ENCODE assay signal across 12 cellular contexts in the genomic region with DNA sequence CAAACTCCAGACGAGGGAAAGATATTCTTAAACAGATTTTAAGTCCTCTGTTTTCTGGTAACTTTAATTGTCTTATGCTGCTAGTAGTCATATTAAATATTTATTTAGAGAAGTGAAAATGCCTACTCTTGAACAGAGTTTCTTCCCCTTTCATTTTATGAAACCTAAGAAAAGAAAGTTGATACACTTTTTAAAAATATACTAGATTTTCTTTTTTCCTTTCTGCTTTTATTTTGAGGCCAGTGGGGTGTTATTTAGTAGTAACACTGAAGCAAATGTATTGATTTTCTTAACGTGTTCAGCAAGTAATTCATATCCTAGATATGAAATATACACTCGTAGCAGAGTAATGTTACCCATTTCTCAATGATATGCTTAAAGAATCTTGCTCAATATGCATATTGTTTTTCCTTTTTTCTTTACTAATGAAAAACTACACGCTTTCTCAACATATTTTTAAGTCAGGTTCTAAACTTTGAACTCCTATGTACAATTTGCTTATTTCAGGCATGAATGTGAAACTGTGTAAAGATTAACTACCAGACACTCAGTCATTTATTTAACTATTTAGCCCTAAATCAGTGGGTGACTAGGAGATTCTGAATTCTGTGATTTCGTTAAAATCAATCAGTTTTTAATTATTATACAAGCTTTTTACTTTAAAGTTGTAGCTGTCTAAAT. TPM values are rescaled to one million over a fixed set of nuclear protein-coding genes. Genes with fewer than 3 reads are reported as not detected.
A peak's percentile ranks its signal among the peaks of the same experiment; 100 is the strongest.
DNase-seq lines count a peak whose midpoint lies in the region; ATAC-seq, FAIRE-seq and TF ChIP-seq lines count a peak whose summit lies in the region.
"Had no signal": no experiment of that assay in that cellular context is flagged by ENCODE, and none has a peak within 500 bp of the region (broad histone marks: within the 10 kb centered on the region; RNA-seq: fewer than 3 reads in every experiment).

No MANE protein-coding gene starts in this region.

- H3K4me3 ChIP-seq in bronchial epithelial cell (ENCODE audit: low read depth, low read length) (peak overlapping the region; percentile 30), upper lobe of left lung (peak overlapping the region in 3 of 4 donors; percentile 14 to 33 (median 15)), colonic mucosa (no peak overlapping the region)
- H3K4me3 ChIP-seq: HAP-1, ovary had no signal

- no peaks in the 10 kb centered on the region for H3K27me3 Mint-ChIP-seq in activated naive CD8-positive, alpha-beta T cell treated with anti-CD3 and anti-CD28 coated beads, Interleukin-2, amount 50 U/mL, for 24 hours
- H3K27me3 Mint-ChIP-seq in activated naive CD8-positive, alpha-beta T cell treated with anti-CD3 and anti-CD28 coated beads for 36 hours = no peaks in the 10 kb centered on the region

- peaks cover 1% of the 10 kb centered on the region for H3K36me3 ChIP-seq in bronchial epithelial cell (ENCODE audit: control insufficient read depth, insufficient read depth, low read length)
- no peaks in the 10 kb centered on the region for H3K36me3 ChIP-seq in upper lobe of left lung
- H3K36me3 ChIP-seq in colonic mucosa = no peaks in the 10 kb centered on the region
- H3K36me3 ChIP-seq: HAP-1, ovary had no signal

- no peak for FAIRE-seq in bronchial epithelial cell (lab: Jason Lieb, UNC)
- FAIRE-seq: G401.6 had no signal

- TF ChIP-seq EP300 in upper lobe of left lung (IDR thresholded peaks at IDR 0.05) = no peak

- H3K9me3 ChIP-seq in upper lobe of left lung (no peaks in the 10 kb centered on the region), colonic mucosa (no peaks in the 10 kb centered on the region)
- H3K9me3 ChIP-seq: HAP-1, ovary had no signal

- no peak overlapping the region for H3K27ac Mint-ChIP-seq in activated naive CD8-positive, alpha-beta T cell treated with anti-CD3 and anti-CD28 coated beads, Interleukin-2, amount 50 U/mL, for 24 hours
- H3K27ac Mint-ChIP-seq in activated naive CD8-positive, alpha-beta T cell treated with anti-CD3 and anti-CD28 coated beads for 36 hours = no peak overlapping the region

- in situ Hi-C loops in KBM-7 (cut with MboI; ENCODE audit: low pct_unique_long_range_greater_than_20kb, low sequenced_read_pairs) = no loop called here

- intact Hi-C loops in colonic mucosa (cut with DNase I) = no loop called here

- no peaks in the 10 kb centered on the region for H3K9me3 Mint-ChIP-seq in activated naive CD8-positive, alpha-beta T cell treated with anti-CD3 and anti-CD28 coated beads, Interleukin-2, amount 50 U/mL, for 24 hours
- no peaks in the 10 kb centered on the region for H3K9me3 Mint-ChIP-seq in activated naive CD8-positive, alpha-beta T cell treated with anti-CD3 and anti-CD28 coated beads for 36 hours

- H3K27ac ChIP-seq in upper lobe of left lung (peak overlapping the region; percentile 31 to 55 (median 42)), colonic mucosa (no peak overlapping the region)
- H3K27ac ChIP-seq: ovary, VCaP had no signal

- no peak for TF ChIP-seq POLR2A in upper lobe of left lung (IDR thresholded peaks at IDR 0.05)

- no peak for ATAC-seq in activated naive CD8-positive, alpha-beta T cell treated with anti-CD3 and anti-CD28 coated beads, Interleukin-2, amount 50 U/mL, for 24 hours
- ATAC-seq in HG03066 (IDR thresholded peaks at IDR 0.05; ENCODE audit: low read depth, unreplicated experiment) (peak; percentile 40), upper lobe of left lung (ENCODE audit: low FRiP score in 2 of 2) (no peak), HG02571 (IDR thresholded peaks at IDR 0.05; ENCODE audit: unreplicated experiment) (no peak)

- peak overlapping the region; percentile 31 for H3K4me3 Mint-ChIP-seq in activated naive CD8-positive, alpha-beta T cell treated with anti-CD3 and anti-CD28 coated beads, Interleukin-2, amount 50 U/mL, for 24 hours
- H3K4me3 Mint-ChIP-seq in activated naive CD8-positive, alpha-beta T cell treated with anti-CD3 and anti-CD28 coated beads for 36 hours = no peak overlapping the region

- TF ChIP-seq CTCF in bronchial epithelial cell (IDR thresholded peaks at IDR 0.05; ENCODE audit: insufficient read depth, low read length, severe bottlenecking) = no peak
- TF ChIP-seq CTCF in upper lobe of left lung (IDR thresholded peaks at IDR 0.05) = no peak
- no peak for TF ChIP-seq CTCF in colonic mucosa (IDR thresholded peaks at IDR 0.05)

- peaks cover 3 to 9% (median 6%) of the 10 kb centered on the region in 4 donors for H3K4me1 ChIP-seq in upper lobe of left lung
- no peaks in the 10 kb centered on the region for H3K4me1 ChIP-seq in colonic mucosa
- H3K4me1 ChIP-seq: HAP-1 had no signal

- DNase-seq in activated naive CD8-positive, alpha-beta T cell treated with anti-CD3 and anti-CD28 coated beads, Interleukin-2, amount 50 U/mL, for 24 hours = no peak
- DNase-seq in activated naive CD8-positive, alpha-beta T cell treated with anti-CD3 and anti-CD28 coated beads for 36 hours = no peak
- DNase-seq in bronchial epithelial cell (ENCODE audit: low read depth) (no peak), upper lobe of left lung (no peak), colonic mucosa (no peak), KBM-7 (no peak)
- DNase-seq: ovary had no signal

- no peak overlapping the region for H3K9ac ChIP-seq in colonic mucosa (ENCODE audit: low read depth in 2 of 2, low read length in 2 of 2)

- H3K27me3 ChIP-seq in bronchial epithelial cell (ENCODE audit: control insufficient read depth, insufficient read depth, low read length) = no peaks in the 10 kb centered on the region
- H3K27me3 ChIP-seq in upper lobe of left lung = no peaks in the 10 kb centered on the region
- H3K27me3 ChIP-seq in colonic mucosa = no peaks in the 10 kb centered on the region
- H3K27me3 ChIP-seq: ovary had no signal

- H3K36me3 Mint-ChIP-seq in activated naive CD8-positive, alpha-beta T cell treated with anti-CD3 and anti-CD28 coated beads, Interleukin-2, amount 50 U/mL, for 24 hours (ENCODE audit: low read depth) = no peaks in the 10 kb centered on the region
- no peaks in the 10 kb centered on the region for H3K36me3 Mint-ChIP-seq in activated naive CD8-positive, alpha-beta T cell treated with anti-CD3 and anti-CD28 coated beads for 36 hours

- H3K4me1 Mint-ChIP-seq in activated naive CD8-positive, alpha-beta T cell treated with anti-CD3 and anti-CD28 coated beads, Interleukin-2, amount 50 U/mL, for 24 hours = peaks cover 2% of the 10 kb centered on the region
- H3K4me1 Mint-ChIP-seq in activated naive CD8-positive, alpha-beta T cell treated with anti-CD3 and anti-CD28 coated beads for 36 hours = no peaks in the 10 kb centered on the region

- 56 to 57% methylated on average over 5 of the region's 5 CpGs for WGBS in upper lobe of left lung, 2 donors

RNA-seq across cellular contexts. Expression of gene KYNU, which starts 0.7 kb away (rescaled TPM):
- total RNA-seq in activated naive CD8-positive, alpha-beta T cell treated with anti-CD3 and anti-CD28 coated beads for 36 hours = under 1 TPM in 1 of 2 experiments, not detected in 1; 0.20 TPM
- total RNA-seq in bronchial epithelial cell (30.3 and 31.4 TPM in 2 replicates), upper lobe of left lung (10 to 100 TPM in 5 of 6 donors, 1 to 10 TPM in 1; 9.4 to 45.2 (median 15.6) TPM), colonic mucosa (1 to 10 TPM in 1 of 2 donors, under 1 TPM in 1; 0.64 to 2.8 TPM)
